Comparison of ENCODE assay signal across 1 cellular context in the genomic region with DNA sequence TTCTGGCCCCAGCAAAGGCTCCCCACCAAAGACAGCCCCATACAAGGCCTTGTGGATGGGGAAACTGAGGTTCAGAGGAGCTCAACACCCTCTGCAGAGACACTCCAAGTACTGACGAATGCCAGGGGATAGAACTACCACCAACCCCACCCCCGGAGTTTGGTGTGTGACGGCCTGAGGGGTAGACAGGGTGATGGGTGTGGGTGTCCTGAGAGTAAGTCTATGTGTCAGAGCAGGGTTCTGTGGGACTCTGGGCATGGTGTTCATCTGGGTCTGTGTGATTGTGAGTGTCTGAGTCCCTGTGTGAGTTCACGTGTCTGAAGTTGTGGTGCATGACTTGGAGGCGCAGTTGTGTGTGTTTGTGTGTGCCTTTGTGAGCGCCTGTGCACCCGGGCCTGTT.
TF ChIP-seq lines count a peak whose summit lies in the region.

No MANE protein-coding gene starts in this region.

TF ChIP-seq in HEK293, 187 proteins besides CTCF, POLR2A, EP300 and RAD21:
- no peak for TF ChIP-seq ZNF530 (tag by site-specific recombination; IDR thresholded peaks at IDR 0.05; ENCODE audit: low read depth)
- TF ChIP-seq REPIN1 (tag by site-specific recombination; IDR thresholded peaks at IDR 0.05; ENCODE audit: low read depth) = no peak
- TF ChIP-seq ZNF391 (tag by site-specific recombination; IDR thresholded peaks at IDR 0.05; ENCODE audit: borderline replicate concordance, low read depth) = no peak
- TF ChIP-seq, protein P1, sequence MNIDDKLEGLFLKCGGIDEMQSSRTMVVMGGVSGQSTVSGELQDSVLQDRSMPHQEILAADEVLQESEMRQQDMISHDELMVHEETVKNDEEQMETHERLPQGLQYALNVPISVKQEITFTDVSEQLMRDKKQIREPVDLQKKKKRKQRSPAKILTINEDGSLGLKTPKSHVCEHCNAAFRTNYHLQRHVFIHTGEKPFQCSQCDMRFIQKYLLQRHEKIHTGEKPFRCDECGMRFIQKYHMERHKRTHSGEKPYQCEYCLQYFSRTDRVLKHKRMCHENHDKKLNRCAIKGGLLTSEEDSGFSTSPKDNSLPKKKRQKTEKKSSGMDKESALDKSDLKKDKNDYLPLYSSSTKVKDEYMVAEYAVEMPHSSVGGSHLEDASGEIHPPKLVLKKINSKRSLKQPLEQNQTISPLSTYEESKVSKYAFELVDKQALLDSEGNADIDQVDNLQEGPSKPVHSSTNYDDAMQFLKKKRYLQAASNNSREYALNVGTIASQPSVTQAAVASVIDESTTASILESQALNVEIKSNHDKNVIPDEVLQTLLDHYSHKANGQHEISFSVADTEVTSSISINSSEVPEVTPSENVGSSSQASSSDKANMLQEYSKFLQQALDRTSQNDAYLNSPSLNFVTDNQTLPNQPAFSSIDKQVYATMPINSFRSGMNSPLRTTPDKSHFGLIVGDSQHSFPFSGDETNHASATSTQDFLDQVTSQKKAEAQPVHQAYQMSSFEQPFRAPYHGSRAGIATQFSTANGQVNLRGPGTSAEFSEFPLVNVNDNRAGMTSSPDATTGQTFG (tag by site-specific recombination; IDR thresholded peaks at IDR 0.05; ENCODE audit: borderline replicate concordance) = no peak
- no peak for TF ChIP-seq ZNF350 (tag by site-specific recombination; IDR thresholded peaks at IDR 0.05)
- TF ChIP-seq ZFHX2 (tag by site-specific recombination; conservative IDR thresholded peaks at IDR 0.05) = peak; percentile 50
- TF ChIP-seq EGR2 (tag by site-specific recombination; IDR thresholded peaks at IDR 0.05; ENCODE audit: low read depth) = peak; percentile 53; the same call in 1 of the 2 replicates
- TF ChIP-seq, protein P2, sequence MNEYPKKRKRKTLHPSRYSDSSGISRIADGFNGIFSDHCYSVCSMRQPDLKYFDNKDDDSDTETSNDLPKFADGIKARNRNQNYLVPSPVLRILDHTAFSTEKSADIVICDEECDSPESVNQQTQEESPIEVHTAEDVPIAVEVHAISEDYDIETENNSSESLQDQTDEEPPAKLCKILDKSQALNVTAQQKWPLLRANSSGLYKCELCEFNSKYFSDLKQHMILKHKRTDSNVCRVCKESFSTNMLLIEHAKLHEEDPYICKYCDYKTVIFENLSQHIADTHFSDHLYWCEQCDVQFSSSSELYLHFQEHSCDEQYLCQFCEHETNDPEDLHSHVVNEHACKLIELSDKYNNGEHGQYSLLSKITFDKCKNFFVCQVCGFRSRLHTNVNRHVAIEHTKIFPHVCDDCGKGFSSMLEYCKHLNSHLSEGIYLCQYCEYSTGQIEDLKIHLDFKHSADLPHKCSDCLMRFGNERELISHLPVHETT (tag by site-specific recombination; IDR thresholded peaks at IDR 0.05) = no peak
- TF ChIP-seq SALL2 (tag by site-specific recombination; IDR thresholded peaks at IDR 0.05; ENCODE audit: borderline replicate concordance) = no peak
- TF ChIP-seq ZNF747 (tag by site-specific recombination; IDR thresholded peaks at IDR 0.05) = no peak
- no peak for TF ChIP-seq ZNF677 (tag by site-specific recombination; IDR thresholded peaks at IDR 0.05)
